Comparison of ENCODE assay signal across 1 cellular context in genomic region chrX:13574600-13574999, GRCh38.
TF ChIP-seq lines count a peak whose summit lies in the region.

No MANE protein-coding gene starts in this region.

TF ChIP-seq in GM12878, 131 proteins besides CTCF, POLR2A, EP300 and RAD21 (continued from another document):
- no peak for TF ChIP-seq ATF2 (IDR thresholded peaks at IDR 0.05; ENCODE audit: low read length)
- no peak for TF ChIP-seq NFYA (IDR thresholded peaks at IDR 0.05; ENCODE audit: borderline replicate concordance, low read depth, low read length)
TF ChIP-seq in GM12878: peak in this region for 0.
